In genomic region chr1:23217421-23218115, GRCh38 we compare ENCODE assay signal across 8 cellular contexts. TPM values are rescaled to one million over a fixed set of nuclear protein-coding genes. Genes with fewer than 3 reads are reported as not detected.
A peak's percentile ranks its signal among the peaks of the same experiment; 100 is the strongest.
DNase-seq lines count a peak whose midpoint lies in the region; ATAC-seq and TF ChIP-seq lines count a peak whose summit lies in the region.

TSS of gene HTR1D (minus strand) at chr1:23217502. CDS start at chr1:23194219, 23,283 bp downstream.

- DNase-seq in NCI-H345 (lab: John Stamatoyannopoulos, UW) (peak; percentile 25), NCI-H345 treated with DMSO at 0.1 percent for 48 hours (lab: John Stamatoyannopoulos, UW; ENCODE audit: unreplicated experiment) (no peak), spleen (no peak), NCI-H1694 (lab: John Stamatoyannopoulos, UW) (no peak), cerebellum (ENCODE audit: low spot score) (no peak)
- no peak for DNase-seq in activated T-cell treated with anti-CD3 and anti-CD28 coated beads, Interleukin-2, amount 50 U/mL, for 4 hours

- peaks cover 56% of the 10 kb centered on the region for H3K27me3 Mint-ChIP-seq in activated T-cell treated with anti-CD3 and anti-CD28 coated beads, Interleukin-2, amount 50 U/mL, for 4 hours (ENCODE audit: low read depth)

- peaks cover 5 to 21% (median 14%) of the 10 kb centered on the region in 6 donors for H3K4me1 ChIP-seq in spleen

- H3K27ac ChIP-seq in spleen = no peak within 1 kb of the TSS

- ATAC-seq in activated T-cell treated with anti-CD3 and anti-CD28 coated beads, Interleukin-2, amount 50 U/mL, for 4 hours = peak; percentile 39 to 46
- no peak for ATAC-seq in HG03135 (IDR thresholded peaks at IDR 0.05; ENCODE audit: unreplicated experiment)

- no peak for TF ChIP-seq CTCF in spleen (IDR thresholded peaks at IDR 0.05 in 8 of 11, conservative IDR thresholded peaks at IDR 0.05 in 3 of 11)

- no peaks in the 10 kb centered on the region for H3K9me3 Mint-ChIP-seq in activated T-cell treated with anti-CD3 and anti-CD28 coated beads, Interleukin-2, amount 50 U/mL, for 4 hours

- TF ChIP-seq POLR2A in spleen (IDR thresholded peaks at IDR 0.05) = no peak

- WGBS in spleen, 5 donors = 2 to 6% (median 4%) methylated on average over 17 to 45 of the region's 45 CpGs

- H3K36me3 Mint-ChIP-seq in activated T-cell treated with anti-CD3 and anti-CD28 coated beads, Interleukin-2, amount 50 U/mL, for 4 hours (ENCODE audit: insufficient read depth) = no peaks in the 10 kb centered on the region

- H3K9me3 ChIP-seq in spleen = no peaks in the 10 kb centered on the region

- peaks cover 6% of the 10 kb centered on the region for H3K4me1 Mint-ChIP-seq in activated T-cell treated with anti-CD3 and anti-CD28 coated beads, Interleukin-2, amount 50 U/mL, for 4 hours (ENCODE audit: low read depth)

- H3K4me3 Mint-ChIP-seq in activated T-cell treated with anti-CD3 and anti-CD28 coated beads, Interleukin-2, amount 50 U/mL, for 4 hours = peak within 1 kb of the TSS; percentile 56

- H3K36me3 ChIP-seq in spleen = no peaks in the 10 kb centered on the region

- H3K27me3 ChIP-seq in spleen (replicated peaks in 1 of 7) = peaks cover 6 to 73% (median 41%) of the 10 kb centered on the region in 7 donors

- intact Hi-C loops in spleen (cut with DNase I; ENCODE audit: low total_unique reads) = no loop called here

- H3K4me3 ChIP-seq in iPS-11a (ENCODE audit: low read depth, low read length) = peak within 1 kb of the TSS; percentile 62
- peak within 1 kb of the TSS; percentile 20 to 69 (median 42) for H3K4me3 ChIP-seq in spleen

RNA-seq across cellular contexts. Expression of gene HTR1D, which starts in this region (rescaled TPM):
- total RNA-seq in activated T-cell treated with anti-CD3 and anti-CD28 coated beads, Interleukin-2, amount 50 U/mL, for 4 hours = not detected
- total RNA-seq in spleen (under 1 TPM in 1 of 7 donors, not detected in 6; 0.13 TPM), cerebellum (not detected)
- not detected for polyA plus RNA-seq in spleen

Comparison
In these comparisons a context has a peak if more than half of its experiments do, and no peak if none do; other contexts are left out.
1. Peak in ATAC-seq in activated T-cell treated with anti-CD3 and anti-CD28 coated beads, Interleukin-2, amount 50 U/mL, for 4 hours; RNA of the gene not detected or under 1 TPM.